Comparison of ENCODE assay signal across 2 cellular contexts in the genomic region with DNA sequence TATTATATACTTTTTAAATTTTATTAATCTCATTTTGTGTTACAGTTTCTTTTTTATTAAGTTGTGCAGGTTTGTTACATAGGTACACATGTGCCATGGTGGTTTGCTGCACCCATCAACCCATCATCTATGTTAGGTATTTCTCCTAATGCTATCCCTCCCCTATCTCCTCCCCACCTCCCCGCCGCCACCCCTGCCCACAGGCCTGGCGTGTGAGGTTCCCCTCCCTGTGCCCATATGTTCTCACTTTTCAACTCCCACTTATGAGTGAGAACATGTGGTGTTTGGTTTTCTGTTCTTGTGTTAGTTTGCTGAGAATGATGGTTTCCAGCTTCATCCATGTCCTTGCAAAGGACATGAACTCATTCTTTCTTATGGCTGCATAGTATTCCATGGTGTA. TPM values are rescaled to one million over a fixed set of nuclear protein-coding genes. Genes with fewer than 3 reads are reported as not detected.
"Had no signal": no experiment of that assay in that cellular context is flagged by ENCODE, and none has a peak within 500 bp of the region (broad histone marks: within the 10 kb centered on the region; RNA-seq: fewer than 3 reads in every experiment).

No MANE protein-coding gene starts in this region.

RNA-seq across cellular contexts. Expression of a gene that starts 29.8 kb away (rescaled TPM):
- total RNA-seq: G401 had no signal
- polyA plus RNA-seq: GM12878 had no signal
